Comparison of ENCODE assay signal across 8 cellular contexts in the genomic region with DNA sequence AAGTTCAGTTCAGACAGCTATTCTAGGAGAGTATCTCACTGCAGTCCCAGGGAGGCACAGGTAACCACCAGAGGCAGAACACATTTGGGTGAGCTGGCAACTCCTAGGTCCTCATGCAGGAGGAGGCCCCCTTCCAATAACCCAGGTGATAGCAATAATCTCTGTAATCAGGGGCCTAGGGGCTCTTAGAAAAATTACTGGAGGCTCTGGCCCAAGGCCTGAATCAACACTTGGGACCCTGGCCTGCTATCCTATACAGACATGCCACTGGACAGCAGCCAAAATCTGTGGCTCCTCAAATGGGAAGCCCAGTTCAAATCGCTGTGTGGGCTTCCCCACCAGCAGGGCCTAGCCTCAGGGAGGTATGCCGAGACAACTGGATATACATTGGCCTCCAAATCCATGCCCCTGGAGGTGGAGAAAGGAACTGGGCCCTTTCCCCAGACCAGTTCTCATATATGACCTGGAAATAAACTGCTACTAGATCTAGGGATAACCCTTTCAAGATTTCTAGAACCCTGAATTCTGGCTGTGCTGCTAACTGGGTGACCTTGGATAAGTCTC. TPM values are rescaled to one million over a fixed set of nuclear protein-coding genes. Genes with fewer than 3 reads are reported as not detected.
A peak's percentile ranks its signal among the peaks of the same experiment; 100 is the strongest.
DNase-seq lines count a peak whose midpoint lies in the region; ATAC-seq and TF ChIP-seq lines count a peak whose summit lies in the region.

No MANE protein-coding gene starts in this region.

- peaks cover 46% of the 10 kb centered on the region for H3K79me2 ChIP-seq in PC-3 (ENCODE audit: low read length)
- H3K79me2 ChIP-seq in fibroblast of lung (ENCODE audit: control insufficient read depth, insufficient read depth, low read length), result peaks cover 40% of the 10 kb centered on the region

- no peak overlapping the region for H2AFZ ChIP-seq in PC-3 (ENCODE audit: low read length)
- no peak overlapping the region for H2AFZ ChIP-seq in fibroblast of lung (ENCODE audit: low read length)

- H3K27me3 ChIP-seq in PC-3 (ENCODE audit: low read length) (no peaks in the 10 kb centered on the region), fibroblast of lung (ENCODE audit: control insufficient read depth, insufficient read depth, low read length) (no peaks in the 10 kb centered on the region), prostate gland (replicated peaks; ENCODE audit: insufficient read depth) (no peaks in the 10 kb centered on the region)

- H3K36me3 ChIP-seq in PC-3 (ENCODE audit: low read depth, low read length) (no peaks in the 10 kb centered on the region), fibroblast of lung (ENCODE audit: control insufficient read depth, insufficient read depth, low read length) (no peaks in the 10 kb centered on the region), prostate gland (no peaks in the 10 kb centered on the region)

- peaks cover 27% of the 10 kb centered on the region for H3K36me3 Mint-ChIP-seq in Calu3 (ENCODE audit: insufficient read depth, unreplicated experiment)

- peaks cover 28% of the 10 kb centered on the region for H4K20me1 ChIP-seq in PC-3 (ENCODE audit: low read length)
- H4K20me1 ChIP-seq in fibroblast of lung (ENCODE audit: control insufficient read depth, extremely low read depth, insufficient read depth, low read length), result no peaks in the 10 kb centered on the region

- H3K4me3 Mint-ChIP-seq in Calu3 (ENCODE audit: low read depth, unreplicated experiment), result peak overlapping the region; percentile 73

- H3K9ac ChIP-seq in PC-3 (ENCODE audit: low read length), result peak overlapping the region; percentile 86; the same call in 1 of the 2 replicates
- no peak overlapping the region for H3K9ac ChIP-seq in fibroblast of lung (ENCODE audit: insufficient read depth, low read length)

- H3K4me1 Mint-ChIP-seq in Calu3 (ENCODE audit: low read depth, unreplicated experiment), result peaks cover 22% of the 10 kb centered on the region

- no peaks in the 10 kb centered on the region for H3K9me3 Mint-ChIP-seq in Calu3 (ENCODE audit: low read depth, unreplicated experiment)

- H3K27me3 Mint-ChIP-seq in Calu3 (ENCODE audit: unreplicated experiment), result no peaks in the 10 kb centered on the region

- H3K9me3 ChIP-seq in PC-3 (ENCODE audit: low read length), result no peaks in the 10 kb centered on the region
- H3K9me3 ChIP-seq in fibroblast of lung (ENCODE audit: control insufficient read depth, insufficient read depth, low read depth, low read length), result no peaks in the 10 kb centered on the region
- H3K9me3 ChIP-seq in prostate gland, result no peaks in the 10 kb centered on the region

- TF ChIP-seq CTCF in Calu3 (IDR thresholded peaks at IDR 0.05; ENCODE audit: unreplicated experiment) (no peak), PC-3 (conservative IDR thresholded peaks at IDR 0.05; ENCODE audit: low read depth, low read length) (no peak), fibroblast of lung (conservative IDR thresholded peaks at IDR 0.05 in 1 of 2, IDR thresholded peaks at IDR 0.05 in 1 of 2; ENCODE audit: low read depth in 1 of 2, low read length in 2 of 2) (peak; percentile 30 to 62), prostate gland (IDR thresholded peaks at IDR 0.05) (no peak)

- intact Hi-C loops in Calu3 (cut with micrococcal nuclease; ENCODE audit: unreplicated experiment), result no loop called here
- intact Hi-C loops in PC-3 (cut with micrococcal nuclease), result loop anchor here (5.0 kb wide), 1 partner anchor 38 kb away; no protein-coding TSS in a partner anchor
- intact Hi-C loops in prostate gland (cut with DNase I), result loop anchor here (5.0 kb wide), 1 partner anchor 43 kb away; a partner anchor contains a TSS

- no peak for ATAC-seq in PC-3
- ATAC-seq in HG02610 (IDR thresholded peaks at IDR 0.05; ENCODE audit: unreplicated experiment), result no peak

- H3F3A ChIP-seq in PC-3 (ENCODE audit: low read length, unreplicated experiment), result no peaks in the 10 kb centered on the region

- H3K4me2 ChIP-seq in PC-3 (ENCODE audit: low read length), result peak overlapping the region; percentile 92
- peak overlapping the region; percentile 85 for H3K4me2 ChIP-seq in fibroblast of lung (ENCODE audit: extremely low read depth, insufficient read depth, low read length)

- H3K4me3 ChIP-seq in PC-3 (ENCODE audit: low read length) (peak overlapping the region; percentile 92), fibroblast of lung (replicated peaks in 1 of 4; ENCODE audit: control extremely low read depth in 1 of 4, insufficient read depth in 1 of 4, low read depth in 3 of 4, low read length in 4 of 4) (peak overlapping the region; percentile 28 to 92 (median 76)), prostate gland (peak overlapping the region; percentile 51 to 64)

- H3K27ac Mint-ChIP-seq in Calu3 (ENCODE audit: unreplicated experiment), result peak overlapping the region; percentile 30

- POLR2A ChIA-PET in PC-3 (lab: Charles Lee; ENCODE audit: unreplicated experiment), result no interaction called here

- H3K9me2 ChIP-seq in PC-3 (replicated peaks; ENCODE audit: low read length), result no peaks in the 10 kb centered on the region

- H3K4me1 ChIP-seq in PC-3 (ENCODE audit: insufficient read depth, low read length) (peaks cover 59% of the 10 kb centered on the region), fibroblast of lung (ENCODE audit: control insufficient read depth, extremely low read depth, insufficient read depth, low read length) (peaks cover 25% of the 10 kb centered on the region), prostate gland (replicated peaks) (peaks cover 18% of the 10 kb centered on the region)

- BruUV-seq in Calu3 (replicated peaks; lab: Mats Ljungman, UMichigan) (no TSS peak), PC-3 (replicated peaks; lab: Mats Ljungman, UMichigan) (no TSS peak)

- no peak overlapping the region for H3K27ac ChIP-seq in PC-3 (ENCODE audit: low read length)
- peak overlapping the region; percentile 93 for H3K27ac ChIP-seq in fibroblast of lung (ENCODE audit: insufficient read depth, low read length)
- H3K27ac ChIP-seq in prostate gland, result peak overlapping the region; percentile 90 to 93

- DNase-seq in Calu3 (peak; percentile 55), PC-3 (peak; percentile 27), fibroblast of lung (ENCODE audit: low read depth in 2 of 2) (peak; percentile 12 to 59), prostate gland (ENCODE audit: low spot score) (no peak), NCI-H1092 (lab: John Stamatoyannopoulos, UW) (no peak), DMS153 treated with DMSO at 0.1 percent for 48 hours (lab: John Stamatoyannopoulos, UW; ENCODE audit: unreplicated experiment) (no peak)
- DNase-seq in activated CD4-positive, alpha-beta T cell treated with anti-CD3 and anti-CD28 coated beads for 4 hours, result no peak

- TF ChIP-seq POLR2A in prostate gland (IDR thresholded peaks at IDR 0.05), result peak; percentile 16

- CTCF ChIA-PET in Calu3 (lab: Charles Lee) (interaction anchor here (0.6 to 1.1 kb wide), 2 partner anchors 9 to 45 kb away, joined by 3 to 5 read pairs; no protein-coding TSS in a partner anchor), PC-3 (lab: Charles Lee) (interaction anchor here (0.6 kb wide), 1 partner anchor 52 kb away, joined by 3 read pairs; a partner anchor contains a TSS)

- WGBS in prostate gland, result 34% methylated on average over 2 of the region's 2 CpGs

RNA-seq across cellular contexts. Expression of a gene that starts 1.6 kb away (rescaled TPM):
- total RNA-seq in Calu3 (2022), result 16.9 and 25.6 TPM in 2 replicates
- 40.7 and 44.5 TPM in 2 replicates for total RNA-seq in PC-3 (2014; rRNA removed)
- 31.8 and 77.5 TPM in 2 replicates for total RNA-seq in fibroblast of lung
- polyA plus RNA-seq in fibroblast of lung, result 14.3 and 14.9 TPM in 2 replicates
- polyA plus RNA-seq in fibroblast of lung (2012), result 25.4 and 27.1 TPM in 2 replicates
- polyA minus RNA-seq in fibroblast of lung (ENCODE audit: low replicate concordance), result 21.2 and 26.7 TPM in 2 replicates
- 10 to 100 TPM; 17.0 to 28.6 TPM for total RNA-seq in prostate gland

RNA-seq across cellular contexts. Expression of a gene that starts 28.1 kb away (rescaled TPM):
- total RNA-seq in Calu3 (2022) (18.1 and 20.2 TPM in 2 replicates), PC-3 (2014; rRNA removed) (17.6 and 25.5 TPM in 2 replicates), fibroblast of lung (12.1 and 16.3 TPM in 2 replicates), prostate gland (10 to 100 TPM; 32.8 to 35.3 TPM)
- polyA plus RNA-seq in fibroblast of lung, result 106 and 132 TPM in 2 replicates
- polyA plus RNA-seq in fibroblast of lung (2012), result 69.8 and 73.6 TPM in 2 replicates
- 87.0 and 98.0 TPM in 2 replicates for polyA minus RNA-seq in fibroblast of lung (ENCODE audit: low replicate concordance)

RNA-seq across cellular contexts. Expression of a gene that starts 45.0 kb away (rescaled TPM):
- total RNA-seq in Calu3 (2022) (12.6 and 13.0 TPM in 2 replicates), PC-3 (2014; rRNA removed) (18.7 and 19.4 TPM in 2 replicates), fibroblast of lung (16.4 and 26.6 TPM in 2 replicates), prostate gland (10 to 100 TPM; 12.3 to 26.2 TPM)
- polyA plus RNA-seq in fibroblast of lung, result 30.7 and 47.2 TPM in 2 replicates
- polyA plus RNA-seq in fibroblast of lung (2012), result 22.7 and 35.4 TPM in 2 replicates
- 33.3 and 51.5 TPM in 2 replicates for polyA minus RNA-seq in fibroblast of lung (ENCODE audit: low replicate concordance)

RNA-seq across cellular contexts. Expression of a gene that starts 51.5 kb away (rescaled TPM):
- total RNA-seq in Calu3 (2022) (28.3 and 30.0 TPM in 2 replicates), PC-3 (2014; rRNA removed) (13.1 and 15.0 TPM in 2 replicates), fibroblast of lung (16.9 and 22.1 TPM in 2 replicates), prostate gland (10 to 100 TPM; 15.3 to 41.4 TPM)
- 7.7 and 8.3 TPM in 2 replicates for polyA plus RNA-seq in fibroblast of lung
- 7.7 and 8.1 TPM in 2 replicates for polyA plus RNA-seq in fibroblast of lung (2012)
- polyA minus RNA-seq in fibroblast of lung (ENCODE audit: low replicate concordance), result 7.3 and 7.8 TPM in 2 replicates

RNA-seq across cellular contexts. Expression of a gene that starts 52.2 kb away (rescaled TPM):
- 5.5 and 6.2 TPM in 2 replicates for total RNA-seq in Calu3 (2022)
- 6.5 and 12.9 TPM in 2 replicates for total RNA-seq in PC-3 (2014; rRNA removed)
- total RNA-seq in fibroblast of lung, result 6.4 and 13.4 TPM in 2 replicates
- polyA plus RNA-seq in fibroblast of lung, result 11.0 and 13.2 TPM in 2 replicates
- polyA plus RNA-seq in fibroblast of lung (2012), result 11.6 and 12.1 TPM in 2 replicates
- 2.2 and 3.7 TPM in 2 replicates for polyA minus RNA-seq in fibroblast of lung (ENCODE audit: low replicate concordance)
- 1 to 10 TPM; 4.7 to 5.5 TPM for total RNA-seq in prostate gland

Comparison
In these comparisons a context has a peak if more than half of its experiments do, and no peak if none do; other contexts are left out.
1. DNase-seq: peak in Calu3 (single experiment), PC-3 (single experiment) and fibroblast of lung (2 of 2); none in prostate gland (single experiment), NCI-H1092 (single experiment), DMS153 treated with DMSO at 0.1 percent for 48 hours (single experiment) and activated CD4-positive, alpha-beta T cell treated with anti-CD3 and anti-CD28 coated beads for 4 hours (0 of 2).
2. CTCF ChIP-seq: peak in fibroblast of lung (2 of 2); none in Calu3 (single experiment), PC-3 (single experiment) and prostate gland (0 of 4).
3. Peak in every context shown above with its lines, with median percentiles within 50 percentile points of each other: H3K4me3 ChIP-seq.